In the genomic region with DNA sequence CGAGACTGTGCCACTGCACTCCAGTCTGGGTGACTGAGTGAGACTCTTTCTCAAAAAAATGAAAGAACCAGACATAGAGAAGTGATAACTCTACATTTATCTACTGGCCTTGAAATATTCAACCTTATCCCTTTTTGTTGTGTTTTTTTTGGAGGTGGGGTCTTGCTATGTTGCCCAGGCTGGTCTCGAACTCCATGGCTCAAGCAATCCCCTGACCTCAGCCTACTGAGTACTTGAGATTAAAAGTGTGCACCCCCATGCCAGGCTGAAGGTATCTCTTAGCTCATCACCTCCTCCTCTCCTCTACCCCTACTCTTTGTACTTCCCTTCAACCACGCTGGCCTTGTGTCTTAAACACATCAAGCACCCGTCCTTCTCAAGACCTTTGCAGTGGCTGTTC, we compare ENCODE assay signal across 17 cellular contexts.
"Had no signal": no experiment of that assay in that cellular context is flagged by ENCODE, and none has a peak within 500 bp of the region (broad histone marks: within the 10 kb centered on the region; RNA-seq: fewer than 3 reads in every experiment).

No MANE protein-coding gene starts in this region.

- ATAC-seq: activated T-cell treated with anti-CD3 and anti-CD28 coated beads, Interleukin-2, amount 50 U/mL, for 72 hours; foreskin keratinocyte; naive thymus-derived CD4-positive, alpha-beta T cell; right cardiac atrium had no signal

- H3K27ac ChIP-seq: foreskin keratinocyte, tibial nerve, vagina had no signal

- H3K27me3 Mint-ChIP-seq: activated CD4-positive, alpha-beta memory T cell treated with anti-CD3 and anti-CD28 coated beads, Interleukin-2, amount 10 ng/mL, durations not matched to agents 7 days and 5 days; stimulated activated naive CD8-positive, alpha-beta T cell treated with anti-CD3 and anti-CD28 coated beads, Interleukin-15, Interleukin-2, amounts not matched to agents 100 ng/mL and 50 ng/mL, for 24 hours had no signal

- H3K9ac ChIP-seq: parathyroid adenoma had no signal

- H3K36me3 ChIP-seq: vagina had no signal

- H3K4me3 ChIP-seq: tibial nerve, vagina had no signal

- H3K9me3 ChIP-seq: tibial nerve, vagina had no signal

- FAIRE-seq: keratinocyte had no signal

- DNase-seq: activated CD4-positive, alpha-beta memory T cell treated with anti-CD3 and anti-CD28 coated beads, Interleukin-2, amount 10 ng/mL, durations not matched to agents 7 days and 5 days; activated CD4-positive, alpha-beta T cell treated with anti-CD3 and anti-CD28 coated beads for 48 hours; activated effector memory CD4-positive, alpha-beta T cell treated with Interleukin-2 at 50 U/mL for 16 hours; activated naive CD4-positive, alpha-beta T cell treated with anti-CD3 and anti-CD28 coated beads for 36 hours; activated T-cell treated with anti-CD3 and anti-CD28 coated beads, Interleukin-2, amount 50 U/mL, for 72 hours; amygdala; cortex of kidney; foreskin keratinocyte; naive thymus-derived CD4-positive, alpha-beta T cell; right cardiac atrium; stimulated activated CD4-positive, alpha-beta T cell treated with anti-CD3 and anti-CD28 coated beads, Interleukin-12 subunit alpha, Interleukin-12 subunit beta, amount 100 ng/mL, for 4 hours; T-helper 1 cell had no signal

- H3K4me1 ChIP-seq: foreskin keratinocyte had no signal

- H3K9me3 Mint-ChIP-seq: activated CD4-positive, alpha-beta memory T cell treated with anti-CD3 and anti-CD28 coated beads, Interleukin-2, amount 10 ng/mL, durations not matched to agents 7 days and 5 days; activated naive CD4-positive, alpha-beta T cell treated with anti-CD3 and anti-CD28 coated beads for 36 hours; activated T-cell treated with anti-CD3 and anti-CD28 coated beads, Interleukin-2, amount 50 U/mL, for 72 hours; naive thymus-derived CD4-positive, alpha-beta T cell; stimulated activated naive CD8-positive, alpha-beta T cell treated with anti-CD3 and anti-CD28 coated beads, Interleukin-15, Interleukin-2, amounts not matched to agents 100 ng/mL and 50 ng/mL, for 24 hours had no signal

- H3K27me3 ChIP-seq: foreskin keratinocyte, tibial nerve, vagina had no signal

- H3K4me3 Mint-ChIP-seq: activated CD4-positive, alpha-beta memory T cell treated with anti-CD3 and anti-CD28 coated beads, Interleukin-2, amount 10 ng/mL, durations not matched to agents 7 days and 5 days; activated naive CD4-positive, alpha-beta T cell treated with anti-CD3 and anti-CD28 coated beads for 36 hours; activated T-cell treated with anti-CD3 and anti-CD28 coated beads, Interleukin-2, amount 50 U/mL, for 72 hours; naive thymus-derived CD4-positive, alpha-beta T cell; stimulated activated naive CD8-positive, alpha-beta T cell treated with anti-CD3 and anti-CD28 coated beads, Interleukin-15, Interleukin-2, amounts not matched to agents 100 ng/mL and 50 ng/mL, for 24 hours had no signal

- H2AFZ ChIP-seq: parathyroid adenoma had no signal

- H3K27ac Mint-ChIP-seq: activated CD4-positive, alpha-beta memory T cell treated with anti-CD3 and anti-CD28 coated beads, Interleukin-2, amount 10 ng/mL, durations not matched to agents 7 days and 5 days; activated naive CD4-positive, alpha-beta T cell treated with anti-CD3 and anti-CD28 coated beads for 36 hours; activated T-cell treated with anti-CD3 and anti-CD28 coated beads, Interleukin-2, amount 50 U/mL, for 72 hours; stimulated activated naive CD8-positive, alpha-beta T cell treated with anti-CD3 and anti-CD28 coated beads, Interleukin-15, Interleukin-2, amounts not matched to agents 100 ng/mL and 50 ng/mL, for 24 hours had no signal
